In genomic region chr1:184051138-184051484, GRCh38 we compare ENCODE assay signal across 8 cellular contexts. TPM values are rescaled to one million over a fixed set of nuclear protein-coding genes. Genes with fewer than 3 reads are reported as not detected.
A peak's percentile ranks its signal among the peaks of the same experiment; 100 is the strongest.
DNase-seq lines count a peak whose midpoint lies in the region; ATAC-seq, FAIRE-seq and TF ChIP-seq lines count a peak whose summit lies in the region.

No MANE protein-coding gene starts in this region.

- FAIRE-seq in D721Med (lab: Jason Lieb, UNC): no peak

- H3K27ac ChIP-seq in suprapubic skin: peak overlapping the region; percentile 78

- H3K9ac ChIP-seq in adipocyte (ENCODE audit: low read length): peak overlapping the region; percentile 98

- H3K4me1 ChIP-seq in adipocyte (ENCODE audit: control insufficient read depth, insufficient read depth, low read length): peaks cover 27% of the 10 kb centered on the region
- peaks cover 29% of the 10 kb centered on the region for H3K4me1 ChIP-seq in suprapubic skin

- no peaks in the 10 kb centered on the region for H3K27me3 ChIP-seq in adipocyte (replicated peaks; ENCODE audit: control insufficient read depth, insufficient read depth, low read length)
- no peaks in the 10 kb centered on the region for H3K27me3 ChIP-seq in kidney epithelial cell (ENCODE audit: control insufficient read depth, insufficient read depth, low read length)
- H3K27me3 ChIP-seq in suprapubic skin: no peaks in the 10 kb centered on the region

- peaks cover 11% of the 10 kb centered on the region for H3K36me3 ChIP-seq in adipocyte (ENCODE audit: control insufficient read depth, insufficient read depth, low read length, severe bottlenecking)
- no peaks in the 10 kb centered on the region for H3K36me3 ChIP-seq in kidney epithelial cell (ENCODE audit: control insufficient read depth, insufficient read depth, low read length)
- no peaks in the 10 kb centered on the region for H3K36me3 ChIP-seq in suprapubic skin

- WGBS in suprapubic skin: 0% methylated on average over 6 of the region's 6 CpGs

- no peak for TF ChIP-seq EP300 in suprapubic skin (IDR thresholded peaks at IDR 0.05)

- TF ChIP-seq CTCF in AG04449 (IDR thresholded peaks at IDR 0.05; ENCODE audit: insufficient read depth, low read length, missing control alignments) (no peak), kidney epithelial cell (IDR thresholded peaks at IDR 0.05; ENCODE audit: insufficient read depth, low read length, poor library complexity, severe bottlenecking) (no peak), suprapubic skin (IDR thresholded peaks at IDR 0.05) (no peak), D721Med (IDR thresholded peaks at IDR 0.05; ENCODE audit: insufficient read depth, missing control alignments) (no peak)

- H3K9me3 ChIP-seq in adipocyte (ENCODE audit: control insufficient read depth, low read length) (no peaks in the 10 kb centered on the region), suprapubic skin (no peaks in the 10 kb centered on the region)

- DNase-seq in AG04449 (ENCODE audit: low read depth, low spot score) (no peak), HEK293T (ENCODE audit: extremely low spot score) (peak; percentile 18), adipocyte (ENCODE audit: low read depth) (peak; percentile 52), kidney epithelial cell (ENCODE audit: low read depth) (no peak), suprapubic skin (ENCODE audit: low spot score in 2 of 2) (no peak), D721Med (ENCODE audit: insufficient read length, low spot score) (no peak), NCI-H2196 (lab: John Stamatoyannopoulos, UW; ENCODE audit: unreplicated experiment) (no peak)

- no peak for TF ChIP-seq POLR2A in suprapubic skin (IDR thresholded peaks at IDR 0.05)

- ATAC-seq in HG02840 (IDR thresholded peaks at IDR 0.05; ENCODE audit: low FRiP score, unreplicated experiment): no peak

- H3K4me3 ChIP-seq in AG04449 (ENCODE audit: low read depth, low read length) (peak overlapping the region; percentile 81), adipocyte (ENCODE audit: low read length) (peak overlapping the region; percentile 93), kidney epithelial cell (ENCODE audit: low read depth, low read length) (peak overlapping the region; percentile 66), suprapubic skin (peak overlapping the region; percentile 89)

- POLR2A ChIA-PET in AG04449 (lab: Yijun Ruan, JAX): interaction anchor here (0.5 to 1.7 kb wide), 7 partner anchors 15 to 407 kb away, joined by 3 to 11 read pairs (median 3); partner anchors contain the start of gene COLGALT2
- POLR2A ChIA-PET in HEK293T (lab: Yijun Ruan, JAX): interaction anchor here (0.7 to 2.6 kb wide), 14 partner anchors 10 to 397 kb away, joined by 3 to 45 read pairs (median 4); partner anchors contain the start of gene COLGALT2

- CTCF ChIA-PET in AG04449 (lab: Yijun Ruan, JAX) (interaction anchor here (0.7 to 2.5 kb wide), 12 partner anchors 11 to 642 kb away, joined by 3 to 10 read pairs (median 4); no protein-coding TSS in a partner anchor), HEK293T (lab: Yijun Ruan, JAX) (no interaction called here)

TF ChIP-seq in HEK293T, 16 proteins besides CTCF, POLR2A, EP300 and RAD21:
- TF ChIP-seq LEF1 (IDR thresholded peaks at IDR 0.05; ENCODE audit: borderline replicate concordance): no peak
- TF ChIP-seq ARNT (IDR thresholded peaks at IDR 0.05): no peak
- TF ChIP-seq SUZ12 (IDR thresholded peaks at IDR 0.05): no peak
- peak; percentile 80 for TF ChIP-seq L3MBTL2 (conservative IDR thresholded peaks at IDR 0.05)

RNA-seq across cellular contexts. Expression of gene TSEN15, which starts 0.4 kb away (rescaled TPM):
- total RNA-seq in kidney epithelial cell (38.3 and 50.1 TPM in 2 replicates), suprapubic skin (10 to 100 TPM; 14.8 to 24.7 (median 21.3) TPM)

RNA-seq across cellular contexts. Expression of gene COLGALT2, which starts 13.6 kb away (rescaled TPM):
- total RNA-seq in kidney epithelial cell (1.8 and 2.8 TPM in 2 replicates), suprapubic skin (under 1 TPM in 3 of 4 donors, not detected in 1; 0.16 to 0.70 (median 0.17) TPM)

Comparison
In these comparisons a context has a peak if more than half of its experiments do, and no peak if none do; other contexts are left out.
1. DNase-seq: peak in HEK293T (single experiment) and adipocyte (single experiment); none in AG04449 (single experiment), kidney epithelial cell (single experiment), suprapubic skin (0 of 2), D721Med (single experiment) and NCI-H2196 (single experiment).
2. Peak in every context shown above with its lines, with median percentiles within 50 percentile points of each other: H3K4me3 ChIP-seq.